In the genomic region with DNA sequence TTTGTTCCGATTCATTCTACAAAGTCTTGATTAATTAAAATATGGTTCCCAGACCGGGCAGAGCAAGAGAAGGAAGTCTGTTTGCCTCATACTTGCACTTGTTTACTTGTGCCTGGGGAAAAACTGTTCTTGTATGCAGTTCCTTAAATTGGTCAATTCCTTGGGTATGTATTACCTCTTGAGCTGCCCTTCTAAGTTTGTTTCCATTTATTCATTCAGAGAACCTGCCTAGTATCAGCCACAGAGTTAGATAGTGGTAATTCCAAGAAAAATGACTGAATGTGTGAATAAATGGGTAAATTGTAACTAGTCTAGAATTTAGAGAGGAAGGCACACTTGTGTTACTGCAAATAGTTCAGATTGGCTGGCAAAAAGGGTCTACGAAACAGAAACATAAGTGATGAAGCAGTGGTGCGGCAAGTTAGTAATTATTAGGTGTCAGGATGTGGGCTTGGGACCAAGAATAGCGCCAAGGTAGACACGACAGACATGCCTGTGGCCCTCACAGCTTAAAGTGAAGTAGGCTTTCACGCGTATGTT, we compare ENCODE assay signal across 2 cellular contexts.
TF ChIP-seq lines count a peak whose summit lies in the region.

No MANE protein-coding gene starts in this region.

TF ChIP-seq in IMR-90, 13 proteins besides CTCF, POLR2A, EP300 and RAD21 (continued from another document):
- no peak for TF ChIP-seq FOS (IDR thresholded peaks at IDR 0.05; ENCODE audit: low read depth, low read length)
- no peak for TF ChIP-seq MXI1 (IDR thresholded peaks at IDR 0.05; ENCODE audit: borderline replicate concordance, low read depth, low read length)
- no peak for TF ChIP-seq USF2 (IDR thresholded peaks at IDR 0.05; ENCODE audit: low read depth, low read length)

TF ChIP-seq in liver, 16 proteins besides CTCF, POLR2A, EP300 and RAD21:
- no peak for TF ChIP-seq ATF3 (IDR thresholded peaks at IDR 0.05)
- no peak for TF ChIP-seq HNF4A (conservative IDR thresholded peaks at IDR 0.05)
- no peak for TF ChIP-seq NR2F2 (IDR thresholded peaks at IDR 0.05)
